In the genomic region with DNA sequence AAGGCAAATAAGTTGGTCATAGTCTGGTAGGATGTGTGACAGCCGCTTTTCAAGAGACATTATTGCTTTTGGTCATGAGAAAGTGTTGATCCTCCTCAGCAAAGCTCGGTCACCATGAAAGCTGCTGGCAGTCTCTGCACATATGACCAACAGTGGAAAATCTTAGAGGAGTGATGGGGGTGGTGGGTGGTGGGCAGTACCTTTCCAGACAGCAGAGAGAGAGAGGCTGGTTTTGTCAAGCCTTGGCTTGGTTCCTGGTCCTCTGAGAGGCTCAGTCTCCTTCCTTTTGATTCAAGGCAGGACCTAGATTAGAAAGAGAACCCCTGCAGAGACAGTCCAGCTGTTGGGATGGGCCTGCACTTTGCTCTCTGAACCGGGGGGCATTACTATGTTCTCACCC, we compare ENCODE assay signal across 25 cellular contexts. TPM values are rescaled to one million over a fixed set of nuclear protein-coding genes. Genes with fewer than 3 reads are reported as not detected.
"Had no signal": no experiment of that assay in that cellular context is flagged by ENCODE, and none has a peak within 500 bp of the region (broad histone marks: within the 10 kb centered on the region; RNA-seq: fewer than 3 reads in every experiment).

No MANE protein-coding gene starts in this region.

- H3K9ac ChIP-seq: KMS-11 had no signal

- FAIRE-seq: K562 had no signal

- DNase-seq: Kasumi-1; MV-4-11; NCI-H1048; NCI-H1436; NCI-H187; NCI-H2029; NCI-H2171; NCI-H226; NCI-H446; NCI-H510A; NCI-H526; NK-92 treated with Interleukin-12 subunit alpha and Interleukin-12 subunit beta, amount 100 ng/mL, for 24 hours; PC-9; SHP77 treated with DMSO at 0.1 percent for 48 hours; SJCRH30 had no signal

- H3K4me2 ChIP-seq: KMS-11, PC-9 had no signal

- H3K27ac ChIP-seq: KMS-11, PC-9, SJCRH30 had no signal

- H3K4me3 ChIP-seq: K562, PC-9, Peyer's patch, SJCRH30 had no signal

- H3K4me3 Mint-ChIP-seq: IgD-negative memory B cell had no signal

- H3K9me3 ChIP-seq: Peyer's patch, SJCRH30 had no signal

- ATAC-seq: K562, Right ventricle myocardium inferior, SK-N-SH treated with all-trans-retinoic acid at 6 μM for 48 hours had no signal

- H3K27ac Mint-ChIP-seq: IgD-negative memory B cell had no signal

- H3K27me3 ChIP-seq: Peyer's patch, SJCRH30 had no signal

- H3K36me3 Mint-ChIP-seq: IgD-negative memory B cell had no signal

- H3K9me3 Mint-ChIP-seq: IgD-negative memory B cell had no signal

- H2AFZ ChIP-seq: PC-9 had no signal

- H3K4me1 ChIP-seq: SJCRH30 had no signal

- H3K36me3 ChIP-seq: Peyer's patch, SJCRH30 had no signal

RNA-seq across cellular contexts. Expression of a gene that starts 20.0 kb away (rescaled TPM):
- total RNA-seq: HT1080, K562, M059J, OCI-LY7, PC-9, Peyer's patch, RPMI7951 had no signal
- polyA plus RNA-seq: IgD-negative memory B cell, K562 had no signal

RNA-seq across cellular contexts. Expression of a gene that starts 21.5 kb away (rescaled TPM):
- total RNA-seq: HT1080, K562, M059J, Right ventricle myocardium inferior had no signal
- polyA plus RNA-seq: K562 had no signal
